Comparison of ENCODE assay signal across 10 cellular contexts in genomic region chr1:201593200-201593828, GRCh38. TPM values are rescaled to one million over a fixed set of nuclear protein-coding genes. Genes with fewer than 3 reads are reported as not detected.
DNase-seq lines count a peak whose midpoint lies in the region; ATAC-seq and TF ChIP-seq lines count a peak whose summit lies in the region.
"Had no signal": no experiment of that assay in that cellular context is flagged by ENCODE, and none has a peak within 500 bp of the region (broad histone marks: within the 10 kb centered on the region; RNA-seq: fewer than 3 reads in every experiment).

No MANE protein-coding gene starts in this region.

- WGBS in aorta, 2 donors = 10 to 15% methylated on average over 7 of the region's 7 CpGs

- in situ Hi-C loops in astrocyte of the cerebellum (cut with HindIII; ENCODE audit: low sequenced_read_pairs) = no loop called here

- DNase-seq in Right ventricle myocardium inferior (ENCODE audit: missing footprints) (no peak), cardiac septum (ENCODE audit: low spot score) (no peak), astrocyte of the cerebellum (ENCODE audit: low read depth) (peak; percentile 85), kidney epithelial cell (ENCODE audit: low read depth) (peak; percentile 62), aorta (peak in 1 of 2 donors; percentile 63), hippocampal formation (lab: John Stamatoyannopoulos, UW) (no peak), superior temporal gyrus (ENCODE audit: extremely low spot score) (no peak), HT-29 (ENCODE audit: low spot score) (no peak)
- DNase-seq: Calu3, NCI-H1436 treated with DMSO at 0.1 percent for 48 hours had no signal

- intact Hi-C loops in Right ventricle myocardium inferior (cut with DNase I) = no loop called here
- intact Hi-C loops in cardiac septum (cut with DNase I) = loop anchor here (10.0 kb wide), 1 partner anchor 59 kb away; the partner anchor contains the start of gene NAV1
- intact Hi-C loops in aorta (cut with DNase I) = no loop called here

- H3K27me3 ChIP-seq in kidney epithelial cell (ENCODE audit: control insufficient read depth, insufficient read depth, low read length) (no peaks in the 10 kb centered on the region), aorta (ENCODE audit: control insufficient read depth in 1 of 2, insufficient read depth in 2 of 2, low read length in 1 of 2) (no peaks in the 10 kb centered on the region)

- ATAC-seq in Right ventricle myocardium inferior (peak; percentile 89), aorta (ENCODE audit: low FRiP score) (peak; percentile 84)

- H3K27ac ChIP-seq in aorta (ENCODE audit: low read depth in 1 of 2, low read length in 2 of 2) = no peak overlapping the region

- H3K36me3 ChIP-seq in kidney epithelial cell (ENCODE audit: control insufficient read depth, insufficient read depth, low read length) = no peaks in the 10 kb centered on the region
- no peaks in the 10 kb centered on the region for H3K36me3 ChIP-seq in aorta (ENCODE audit: control insufficient read depth in 1 of 2, insufficient read depth in 2 of 2, low read length in 1 of 2)

- H3K4me1 ChIP-seq in aorta (ENCODE audit: control insufficient read depth in 1 of 2, insufficient read depth in 2 of 2, low read length in 2 of 2) = no peaks in the 10 kb centered on the region

- no peak for TF ChIP-seq CTCF in astrocyte of the cerebellum (IDR thresholded peaks at IDR 0.05; ENCODE audit: low read depth, low read length, missing control alignments)
- no peak for TF ChIP-seq CTCF in kidney epithelial cell (IDR thresholded peaks at IDR 0.05; ENCODE audit: insufficient read depth, low read length, poor library complexity, severe bottlenecking)

- H3K4me3 ChIP-seq in astrocyte of the cerebellum (ENCODE audit: low read depth, low read length) = no peak overlapping the region
- H3K4me3 ChIP-seq in kidney epithelial cell (ENCODE audit: low read depth, low read length) = no peak overlapping the region
- no peak overlapping the region for H3K4me3 ChIP-seq in aorta (ENCODE audit: low read length in 2 of 2)

- no peaks in the 10 kb centered on the region for H3K9me3 ChIP-seq in aorta (ENCODE audit: control insufficient read depth, low read length)

RNA-seq across cellular contexts. Expression of gene NAV1, which starts 54.4 kb away (rescaled TPM):
- total RNA-seq in Right ventricle myocardium inferior (69.0 TPM), cardiac septum (86.6 TPM), kidney epithelial cell (37.1 and 43.0 TPM in 2 replicates), aorta (100 to 1,000 TPM; 167 to 236 TPM)
- polyA plus RNA-seq in aorta = 10 to 100 TPM in 1 of 2 donors, 1 to 10 TPM in 1; 8.3 to 33.8 TPM
- total RNA-seq in HT-29 (2014; rRNA removed; shearing (Covaris generic)) = 0.51 and 0.99 TPM in 2 replicates

Comparison
In these comparisons a context has a peak if more than half of its experiments do, and no peak if none do; other contexts are left out.
1. DNase-seq: peak in astrocyte of the cerebellum (single experiment) and kidney epithelial cell (single experiment); none in Right ventricle myocardium inferior (single experiment), cardiac septum (single experiment), hippocampal formation (0 of 2), superior temporal gyrus (single experiment) and HT-29 (single experiment).
2. RNA of gene NAV1, which starts 54.4 kb away (total RNA-seq): 167 to 236 TPM in aorta, 86.6 TPM in cardiac septum (single experiment), 69.0 TPM in Right ventricle myocardium inferior (single experiment) and 37.1 to 43.0 TPM in kidney epithelial cell; 0.51 to 0.99 TPM in HT-29; every median in the first group is over 10 times any median in the second.